In genomic region chr4:42643685-42644084, GRCh38 we compare ENCODE assay signal across 11 cellular contexts. TPM values are rescaled to one million over a fixed set of nuclear protein-coding genes. Genes with fewer than 3 reads are reported as not detected.
DNase-seq lines count a peak whose midpoint lies in the region; ATAC-seq and TF ChIP-seq lines count a peak whose summit lies in the region.
"Had no signal": no experiment of that assay in that cellular context is flagged by ENCODE, and none has a peak within 500 bp of the region (broad histone marks: within the 10 kb centered on the region; RNA-seq: fewer than 3 reads in every experiment).

No MANE protein-coding gene starts in this region.

- no peaks in the 10 kb centered on the region for H3K36me3 ChIP-seq in heart left ventricle
- H3K36me3 ChIP-seq in effector memory CD4-positive, alpha-beta T cell (ENCODE audit: control insufficient read depth, insufficient read depth, low read length) = no peaks in the 10 kb centered on the region
- H3K36me3 ChIP-seq in prostate gland = no peaks in the 10 kb centered on the region

- TF ChIP-seq POLR2A in heart left ventricle (IDR thresholded peaks at IDR 0.05) (no peak), prostate gland (IDR thresholded peaks at IDR 0.05) (no peak)

- H3K27ac ChIP-seq in heart left ventricle = peak overlapping the region in 6 of 12 donors; percentile 17 to 53 (median 35)
- H3K27ac ChIP-seq in effector memory CD4-positive, alpha-beta T cell (ENCODE audit: insufficient read depth, low read length, poor library complexity, severe bottlenecking) = no peak overlapping the region
- H3K27ac ChIP-seq in prostate gland = no peak overlapping the region
- H3K27ac ChIP-seq: KMS-11, SK-N-MC had no signal

- intact Hi-C loops in heart left ventricle (cut with DNase I) (no loop called here), prostate gland (cut with DNase I) (no loop called here)

- in situ Hi-C loops in GM13976 (cut with MboI; ENCODE audit: low sequenced_read_pairs, unreplicated experiment) = no loop called here

- H3K9me3 ChIP-seq in heart left ventricle (no peaks in the 10 kb centered on the region), prostate gland (no peaks in the 10 kb centered on the region)
- H3K9me3 ChIP-seq in effector memory CD4-positive, alpha-beta T cell (ENCODE audit: control insufficient read depth, low read length) = no peaks in the 10 kb centered on the region

- H3K4me3 ChIP-seq in heart left ventricle (no peak overlapping the region), prostate gland (no peak overlapping the region)
- H3K4me3 ChIP-seq in effector memory CD4-positive, alpha-beta T cell (ENCODE audit: insufficient read depth, low read depth, low read length, poor library complexity, severe bottlenecking) = no peak overlapping the region
- H3K4me3 ChIP-seq: SK-N-MC had no signal

- ATAC-seq in GM21390 (IDR thresholded peaks at IDR 0.05; ENCODE audit: unreplicated experiment) = peak; percentile 59
- ATAC-seq in HG03196 (IDR thresholded peaks at IDR 0.05; ENCODE audit: unreplicated experiment) = peak; percentile 69
- peak; percentile 57 to 84 (median 82) for ATAC-seq in heart left ventricle

- WGBS in heart left ventricle, 4 donors = 62 to 79% (median 70%) methylated on average over 5 of the region's 5 CpGs
- 93% methylated on average over 5 of the region's 5 CpGs for WGBS in prostate gland

- TF ChIP-seq CTCF in GM13976 (IDR thresholded peaks at IDR 0.05; ENCODE audit: borderline replicate concordance, control extremely low read depth, extremely low read depth, insufficient read depth, missing control alignments) = no peak
- TF ChIP-seq CTCF in heart left ventricle (IDR thresholded peaks at IDR 0.05) = no peak
- TF ChIP-seq CTCF in prostate gland (IDR thresholded peaks at IDR 0.05) = no peak

- peak; percentile 51 for DNase-seq in GM13976 (ENCODE audit: low spot score)
- DNase-seq in heart left ventricle = peak in 1 of 5 donors; percentile 35
- no peak for DNase-seq in effector memory CD4-positive, alpha-beta T cell
- DNase-seq in prostate gland (ENCODE audit: low spot score) = no peak
- DNase-seq in NCI-H2227 (lab: John Stamatoyannopoulos, UW; ENCODE audit: unreplicated experiment) = no peak
- DNase-seq in NCI-H345 treated with DMSO at 0.1 percent for 48 hours (lab: John Stamatoyannopoulos, UW; ENCODE audit: unreplicated experiment) = no peak
- DNase-seq: DMS79 had no signal

- H3K4me1 ChIP-seq in heart left ventricle (peaks cover 0 to 43% (median 12%) of the 10 kb centered on the region in 12 donors), prostate gland (replicated peaks) (no peaks in the 10 kb centered on the region)
- H3K4me1 ChIP-seq in effector memory CD4-positive, alpha-beta T cell (ENCODE audit: control insufficient read depth, insufficient read depth, low read length, poor library complexity, severe bottlenecking) = no peaks in the 10 kb centered on the region

- H3K27me3 ChIP-seq in heart left ventricle (no peaks in the 10 kb centered on the region), prostate gland (replicated peaks; ENCODE audit: insufficient read depth) (no peaks in the 10 kb centered on the region)
- no peaks in the 10 kb centered on the region for H3K27me3 ChIP-seq in effector memory CD4-positive, alpha-beta T cell (replicated peaks; ENCODE audit: control insufficient read depth, insufficient read depth, low read length, poor library complexity, severe bottlenecking)

RNA-seq across cellular contexts. Expression of gene ATP8A1, which starts 13.2 kb away (rescaled TPM):
- 10 to 100 TPM; 12.9 to 29.7 (median 16.6) TPM for total RNA-seq in heart left ventricle
- polyA plus RNA-seq in heart left ventricle = 1 to 10 TPM; 4.6 to 6.4 TPM
- total RNA-seq in prostate gland = 10 to 100 TPM; 18.6 to 74.0 TPM
